ENCODE assay signal across 1 cellular context in genomic region chr12:56637621-56638020, GRCh38.
TF ChIP-seq lines count a peak whose summit lies in the region.

No MANE protein-coding gene starts in this region.

TF ChIP-seq in HepG2, 621 proteins besides CTCF, POLR2A, EP300 and RAD21:
- peak; percentile 70; the same call in 1 of the 2 replicates for TF ChIP-seq ZKSCAN1 (IDR thresholded peaks at IDR 0.05; ENCODE audit: low read length)
- TF ChIP-seq POLR2AphosphoS2 (IDR thresholded peaks at IDR 0.05; ENCODE audit: low read depth, low read length): 0 out of 2 replicates have a peak, but pooled peaks have one; percentile 10
- TF ChIP-seq, protein P1, sequence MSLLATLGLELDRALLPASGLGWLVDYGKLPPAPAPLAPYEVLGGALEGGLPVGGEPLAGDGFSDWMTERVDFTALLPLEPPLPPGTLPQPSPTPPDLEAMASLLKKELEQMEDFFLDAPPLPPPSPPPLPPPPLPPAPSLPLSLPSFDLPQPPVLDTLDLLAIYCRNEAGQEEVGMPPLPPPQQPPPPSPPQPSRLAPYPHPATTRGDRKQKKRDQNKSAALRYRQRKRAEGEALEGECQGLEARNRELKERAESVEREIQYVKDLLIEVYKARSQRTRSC (CRISPR knock-in tag; IDR thresholded peaks at IDR 0.05; ENCODE audit: low read depth): no peak
